In the genomic region with DNA sequence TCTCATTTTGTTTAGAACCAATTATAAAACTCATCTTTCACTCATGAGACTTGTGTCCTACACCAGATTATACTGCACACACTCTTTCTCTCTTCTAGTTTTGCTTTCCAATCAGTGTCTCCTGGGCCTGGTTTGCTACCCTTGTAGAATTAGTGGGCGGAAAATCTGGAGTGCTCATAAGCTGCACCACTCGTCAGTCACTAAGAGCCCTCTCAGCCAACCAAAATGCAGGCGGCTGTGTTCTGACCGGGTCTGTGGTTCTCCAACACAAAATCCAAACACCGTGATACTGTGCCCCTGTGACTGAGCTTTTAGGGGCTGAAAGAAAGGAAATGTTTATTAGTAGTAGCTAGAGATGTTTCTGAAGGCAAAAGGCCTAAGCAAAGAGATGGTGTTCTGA, we compare ENCODE assay signal across 13 cellular contexts.
A peak's percentile ranks its signal among the peaks of the same experiment; 100 is the strongest.
DNase-seq lines count a peak whose midpoint lies in the region; TF ChIP-seq lines count a peak whose summit lies in the region.
"Had no signal": no experiment of that assay in that cellular context is flagged by ENCODE, and none has a peak within 500 bp of the region (broad histone marks: within the 10 kb centered on the region; RNA-seq: fewer than 3 reads in every experiment).

No MANE protein-coding gene starts in this region.

- no peaks in the 10 kb centered on the region for H3K36me3 Mint-ChIP-seq in glutamatergic neuron (ENCODE audit: unreplicated experiment)
- no peaks in the 10 kb centered on the region for H3K36me3 Mint-ChIP-seq in activated CD4-positive, alpha-beta T cell treated with anti-CD3 and anti-CD28 coated beads, Interleukin-2, amount 10 ng/mL, durations not matched to agents 24 days and 14 days (ENCODE audit: low read depth)
- H3K36me3 Mint-ChIP-seq: T-cell had no signal

- in situ Hi-C loops in ACHN (cut with HindIII; ENCODE audit: low pct_ligation_motif_present, low pct_unique_long_range_greater_than_20kb, low sequenced_read_pairs), result no loop called here

- peaks cover 4% of the 10 kb centered on the region for H3K9me3 Mint-ChIP-seq in glutamatergic neuron (ENCODE audit: unreplicated experiment)
- H3K9me3 Mint-ChIP-seq in activated CD4-positive, alpha-beta T cell treated with anti-CD3 and anti-CD28 coated beads, Interleukin-2, amount 10 ng/mL, durations not matched to agents 24 days and 14 days, result no peaks in the 10 kb centered on the region
- H3K9me3 Mint-ChIP-seq: T-cell had no signal

- DNase-seq in NCI-H510A treated with DMSO at 0.1 percent for 48 hours (lab: John Stamatoyannopoulos, UW) (peak; percentile 4), NCI-H510A (lab: John Stamatoyannopoulos, UW) (no peak), NCI-H2107 (lab: John Stamatoyannopoulos, UW) (peak; percentile 54), glutamatergic neuron (no peak), GM03348 (ENCODE audit: low spot score) (no peak), ACHN (no peak), SW480 (ENCODE audit: low spot score) (no peak)
- no peak for DNase-seq in activated CD4-positive, alpha-beta T cell treated with anti-CD3 and anti-CD28 coated beads, Interleukin-2, amount 10 ng/mL, durations not matched to agents 24 days and 14 days
- DNase-seq: DMS53, MV-4-11, NCI-H2081, NCI-H446 treated with DMSO at 0.1 percent for 48 hours, T-cell had no signal

- H3K4me3 Mint-ChIP-seq in glutamatergic neuron (ENCODE audit: unreplicated experiment), result peak overlapping the region; percentile 17
- no peak overlapping the region for H3K4me3 Mint-ChIP-seq in activated CD4-positive, alpha-beta T cell treated with anti-CD3 and anti-CD28 coated beads, Interleukin-2, amount 10 ng/mL, durations not matched to agents 24 days and 14 days
- H3K4me3 Mint-ChIP-seq: T-cell had no signal

- H3K27me3 Mint-ChIP-seq in glutamatergic neuron (ENCODE audit: unreplicated experiment), result peaks cover 3% of the 10 kb centered on the region
- H3K27me3 Mint-ChIP-seq in activated CD4-positive, alpha-beta T cell treated with anti-CD3 and anti-CD28 coated beads, Interleukin-2, amount 10 ng/mL, durations not matched to agents 24 days and 14 days, result peaks cover 6% of the 10 kb centered on the region

- H3K4me1 Mint-ChIP-seq in glutamatergic neuron (ENCODE audit: low read depth, unreplicated experiment), result peaks cover 33% of the 10 kb centered on the region
- no peaks in the 10 kb centered on the region for H3K4me1 Mint-ChIP-seq in activated CD4-positive, alpha-beta T cell treated with anti-CD3 and anti-CD28 coated beads, Interleukin-2, amount 10 ng/mL, durations not matched to agents 24 days and 14 days
- H3K4me1 Mint-ChIP-seq: T-cell had no signal

- intact Hi-C loops in activated CD4-positive, alpha-beta T cell treated with anti-CD3 and anti-CD28 coated beads, Interleukin-2, amount 10 ng/mL, durations not matched to agents 24 days and 14 days (cut with micrococcal nuclease), result no loop called here

- peak overlapping the region; percentile 60 for H3K27ac Mint-ChIP-seq in glutamatergic neuron (ENCODE audit: unreplicated experiment)
- H3K27ac Mint-ChIP-seq in activated CD4-positive, alpha-beta T cell treated with anti-CD3 and anti-CD28 coated beads, Interleukin-2, amount 10 ng/mL, durations not matched to agents 24 days and 14 days, result no peak overlapping the region
- H3K27ac Mint-ChIP-seq: T-cell had no signal

- no peak for TF ChIP-seq CTCF in glutamatergic neuron (IDR thresholded peaks at IDR 0.05; ENCODE audit: partially characterized antibody, unreplicated experiment)

Comparison
In these comparisons a context has a peak if more than half of its experiments do, and no peak if none do; other contexts are left out.
1. DNase-seq: peak in NCI-H510A treated with DMSO at 0.1 percent for 48 hours (single experiment) and NCI-H2107 (single experiment); none in NCI-H510A (single experiment), glutamatergic neuron (single experiment), GM03348 (single experiment), ACHN (single experiment), SW480 (single experiment) and activated CD4-positive, alpha-beta T cell treated with anti-CD3 and anti-CD28 coated beads, Interleukin-2, amount 10 ng/mL, durations not matched to agents 24 days and 14 days (single experiment).